ENCODE assay signal across 23 cellular contexts in genomic region chr2:59691518-59692190, GRCh38.
"Had no signal": no experiment of that assay in that cellular context is flagged by ENCODE, and none has a peak within 500 bp of the region (broad histone marks: within the 10 kb centered on the region; RNA-seq: fewer than 3 reads in every experiment).

No MANE protein-coding gene starts in this region.

- H3K36me3 ChIP-seq: colonic mucosa, heart right ventricle, lower lobe of right lung, sigmoid colon, thoracic aorta had no signal

- H3K4me3 Mint-ChIP-seq: activated B cell treated with CpG ODN at 0.5 μM for 24 hours; activated CD4-positive, alpha-beta T cell treated with anti-CD3 and anti-CD28 coated beads for 36 hours; activated naive CD8-positive, alpha-beta T cell treated with anti-CD3 and anti-CD28 coated beads for 36 hours; activated T-cell treated with anti-CD3 and anti-CD28 coated beads, Interleukin-2, amount 50 U/mL, for 4 hours; endodermal cell; naive thymus-derived CD4-positive, alpha-beta T cell; neural crest cell; T-helper 1 cell treated with Interleukin-12 subunit alpha and Interleukin-12 subunit beta and Interleukin-4 antibody, amounts not matched to agents 30 μg/mL and 1 μg/mL, for 36 hours; type B pancreatic cell had no signal

- H3K4me1 Mint-ChIP-seq: activated B cell treated with CpG ODN at 0.5 μM for 24 hours; activated CD4-positive, alpha-beta T cell treated with anti-CD3 and anti-CD28 coated beads for 36 hours; activated naive CD8-positive, alpha-beta T cell treated with anti-CD3 and anti-CD28 coated beads for 36 hours; endodermal cell; naive thymus-derived CD4-positive, alpha-beta T cell had no signal

- H3K9me3 ChIP-seq: colonic mucosa had no signal

- ATAC-seq: activated CD4-positive, alpha-beta T cell treated with anti-CD3 and anti-CD28 coated beads for 36 hours; activated T-cell treated with anti-CD3 and anti-CD28 coated beads, Interleukin-2, amount 50 U/mL, for 4 hours; left lobe of liver; lower lobe of right lung; naive thymus-derived CD4-positive, alpha-beta T cell had no signal

- H3K27ac ChIP-seq: colonic mucosa, heart right ventricle, lower lobe of right lung, sigmoid colon, thoracic aorta had no signal

- H3K27ac Mint-ChIP-seq: activated B cell treated with CpG ODN at 0.5 μM for 24 hours; activated CD4-positive, alpha-beta T cell treated with anti-CD3 and anti-CD28 coated beads for 36 hours; activated naive CD8-positive, alpha-beta T cell treated with anti-CD3 and anti-CD28 coated beads for 36 hours; activated T-helper 2 cell treated with anti-CD3 and anti-CD28 coated beads, Interferon-gamma antibody, Interleukin-2, Interleukin-4, amounts not matched to agents 10 μg/mL and 5 μg/mL and 100 μg/mL, durations not matched to agents 14 hours and 24 hours and 36 hours; endodermal cell; naive thymus-derived CD4-positive, alpha-beta T cell; T-helper 1 cell treated with Interleukin-12 subunit alpha and Interleukin-12 subunit beta and Interleukin-4 antibody, amounts not matched to agents 30 μg/mL and 1 μg/mL, for 36 hours; type B pancreatic cell had no signal

- H3K27me3 Mint-ChIP-seq: activated B cell treated with CpG ODN at 0.5 μM for 24 hours; activated CD4-positive, alpha-beta T cell treated with anti-CD3 and anti-CD28 coated beads for 36 hours; activated naive CD8-positive, alpha-beta T cell treated with anti-CD3 and anti-CD28 coated beads for 36 hours; type B pancreatic cell had no signal

- H3K27me3 ChIP-seq: colonic mucosa, heart right ventricle, sigmoid colon had no signal

- H3K36me3 Mint-ChIP-seq: activated naive CD8-positive, alpha-beta T cell treated with anti-CD3 and anti-CD28 coated beads for 36 hours; naive thymus-derived CD4-positive, alpha-beta T cell; type B pancreatic cell had no signal

- H3K4me1 ChIP-seq: colonic mucosa, lower lobe of right lung, sigmoid colon had no signal

- DNase-seq: activated B cell treated with CpG ODN at 0.5 μM for 24 hours; activated CD4-positive, alpha-beta T cell treated with anti-CD3 and anti-CD28 coated beads for 36 hours; activated CD4-positive, alpha-beta T cell treated with anti-CD3 and anti-CD28 coated beads, Interleukin-2, amount 50 U/mL, for 4 hours; activated CD8-positive, alpha-beta memory T cell treated with anti-CD3 and anti-CD28 coated beads, Interleukin-2, amount 50 U/mL, for 48 hours; activated naive CD4-positive, alpha-beta T cell; activated naive CD8-positive, alpha-beta T cell treated with anti-CD3 and anti-CD28 coated beads for 36 hours; activated T-cell treated with anti-CD3 and anti-CD28 coated beads, Interleukin-2, amount 50 U/mL, for 4 hours; colonic mucosa; endodermal cell; heart right ventricle; kidney; lower lobe of right lung; naive thymus-derived CD4-positive, alpha-beta T cell; posterior cingulate gyrus; sigmoid colon; stimulated activated CD4-positive, alpha-beta T cell treated with anti-CD3 and anti-CD28 coated beads, Interleukin-2, amount 100 ng/mL, for 48 hours; stimulated activated naive CD4-positive, alpha-beta T cell had no signal

- H3K4me3 ChIP-seq: colonic mucosa, heart right ventricle, lower lobe of right lung, sigmoid colon, thoracic aorta had no signal

- H3K9me3 Mint-ChIP-seq: T-helper 1 cell treated with Interleukin-12 subunit alpha and Interleukin-12 subunit beta and Interleukin-4 antibody, amounts not matched to agents 30 μg/mL and 1 μg/mL, for 36 hours; type B pancreatic cell had no signal
